8 cellular contexts compared by ENCODE assay signal in genomic region chr11:108496643-108497256, GRCh38. TPM values are rescaled to one million over a fixed set of nuclear protein-coding genes. Genes with fewer than 3 reads are reported as not detected.
DNase-seq lines count a peak whose midpoint lies in the region; ATAC-seq and TF ChIP-seq lines count a peak whose summit lies in the region.

No MANE protein-coding gene starts in this region.

- no peak for TF ChIP-seq CTCF in GM12865 (IDR thresholded peaks at IDR 0.05; ENCODE audit: insufficient read depth, low read depth, low read length, missing control alignments)
- no peak for TF ChIP-seq CTCF in fibroblast of pulmonary artery (IDR thresholded peaks at IDR 0.05; ENCODE audit: low read length, missing control alignments)
- TF ChIP-seq CTCF in gastrocnemius medialis (IDR thresholded peaks at IDR 0.05 in 4 of 5, conservative IDR thresholded peaks at IDR 0.05 in 1 of 5), result no peak

- H3K36me3 ChIP-seq in SJSA1, result no peaks in the 10 kb centered on the region
- H3K36me3 ChIP-seq in gastrocnemius medialis, result no peaks in the 10 kb centered on the region

- no peaks in the 10 kb centered on the region for H3K9me3 ChIP-seq in SJSA1 (replicated peaks)
- H3K9me3 ChIP-seq in gastrocnemius medialis, result no peaks in the 10 kb centered on the region

- H3K27ac ChIP-seq in SJSA1 (peak overlapping the region; percentile 96), gastrocnemius medialis (peak overlapping the region; percentile 82 to 89 (median 86))

- H3K4me3 ChIP-seq in GM12865 (ENCODE audit: low read depth, low read length), result peak overlapping the region; percentile 59
- H3K4me3 ChIP-seq in SJSA1, result peak overlapping the region; percentile 62
- peak overlapping the region; percentile 61 for H3K4me3 ChIP-seq in fibroblast of pulmonary artery (replicated peaks; ENCODE audit: low read depth, low read length)
- H3K4me3 ChIP-seq in gastrocnemius medialis, result peak overlapping the region in 2 of 4 donors; percentile 57 to 67

- DNase-seq in GM12865 (ENCODE audit: low read depth) (no peak), SJSA1 (ENCODE audit: low read depth in 1 of 2, low spot score in 2 of 2) (no peak), fibroblast of pulmonary artery (ENCODE audit: low read depth) (peak; percentile 15), gastrocnemius medialis (no peak), mesenteric fat pad (ENCODE audit: low spot score) (no peak)
- DNase-seq in activated CD8-positive, alpha-beta memory T cell treated with anti-CD3 and anti-CD28 coated beads, Interleukin-2, amount 50 U/mL, for 4 hours, result no peak

- in situ Hi-C loops in gastrocnemius medialis (cut with MboI; ENCODE audit: low sequenced_read_pairs in 4 of 4), result no loop called here

- no peak for TF ChIP-seq POLR2A in gastrocnemius medialis (IDR thresholded peaks at IDR 0.05)

- H3K4me1 ChIP-seq in SJSA1 (replicated peaks) (peaks cover 3% of the 10 kb centered on the region), gastrocnemius medialis (peaks cover 7% of the 10 kb centered on the region in 2 donors)

- no peak for ATAC-seq in gastrocnemius medialis
- no peak for ATAC-seq in GM19467 (IDR thresholded peaks at IDR 0.05; ENCODE audit: unreplicated experiment)
- ATAC-seq in activated CD4-positive, CD25-positive, alpha-beta regulatory T cell treated with anti-CD3 and anti-CD28 coated beads, Interleukin-2, amount 50 U/mL, for 24 hours, result no peak

- intact Hi-C loops in gastrocnemius medialis (cut with DNase I; ENCODE audit: low total_unique reads), result loop anchor here (1.0 to 10.0 kb wide), 5 partner anchors 29 to 372 kb away; partner anchors contain the start of genes ACAT1, C11orf65, DDX10 and EXPH5

- H3K27me3 ChIP-seq in SJSA1 (replicated peaks) (no peaks in the 10 kb centered on the region), gastrocnemius medialis (no peaks in the 10 kb centered on the region)

RNA-seq across cellular contexts. Expression of gene POGLUT3, which starts 1.4 kb away (rescaled TPM):
- 26.9 and 37.2 TPM in 2 replicates for total RNA-seq in SJSA1 (2014; rRNA removed; shearing (Covaris generic))
- 1 to 10 TPM; 2.5 to 4.9 (median 3.6) TPM for total RNA-seq in gastrocnemius medialis
- total RNA-seq in mesenteric fat pad, result 24.7 TPM

RNA-seq across cellular contexts. Expression of gene C11orf65, which starts 29.4 kb away (rescaled TPM):
- 3.4 TPM in 1 of 2 replicates, not detected in the other for total RNA-seq in SJSA1 (2014; rRNA removed; shearing (Covaris generic))
- total RNA-seq in gastrocnemius medialis (under 1 TPM in 1 of 4 donors, not detected in 3; 0.51 TPM), mesenteric fat pad (0.32 TPM)
